8 cellular contexts compared by ENCODE assay signal in the genomic region with DNA sequence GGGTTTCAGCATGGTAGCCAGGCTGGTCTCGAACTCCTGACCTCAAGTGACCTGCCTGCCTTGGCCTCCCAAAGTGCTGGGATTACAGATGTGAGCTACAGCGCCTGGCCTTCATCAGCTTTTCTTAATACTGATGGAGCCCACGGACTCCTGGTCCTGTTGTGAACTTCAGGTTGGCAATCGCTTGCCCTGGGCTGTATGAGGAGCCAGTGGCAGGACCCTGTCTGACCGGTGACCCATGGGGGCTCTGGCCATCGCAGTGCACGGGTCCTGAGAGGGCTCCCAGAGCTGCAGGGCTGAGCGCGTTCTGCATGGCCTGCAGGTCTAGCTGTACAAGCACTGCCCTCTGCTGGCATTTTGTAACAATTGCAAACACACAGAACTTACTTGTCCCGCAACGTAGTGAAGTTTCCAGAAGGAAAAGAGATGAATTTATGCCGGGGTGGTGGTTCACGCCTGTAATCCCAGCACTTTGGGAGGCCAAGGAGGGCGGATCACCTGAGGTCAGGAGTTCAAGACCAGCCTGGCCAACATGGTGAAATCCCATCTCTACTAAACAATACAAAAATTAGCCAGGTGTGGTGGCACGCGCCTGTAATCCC. TPM values are rescaled to one million over a fixed set of nuclear protein-coding genes. Genes with fewer than 3 reads are reported as not detected.
DNase-seq lines count a peak whose midpoint lies in the region; ATAC-seq, FAIRE-seq and TF ChIP-seq lines count a peak whose summit lies in the region.
"Not testable (repeated sequence)": the region's sequence is repeated elsewhere in the genome, so short reads cannot be mapped to it uniquely, and the experiment has no call there.

No MANE protein-coding gene starts in this region.

- H3K36me3 ChIP-seq in SK-N-MC (ENCODE audit: insufficient read depth, low read length); gastroesophageal sphincter: not testable (repeated sequence)

- H3K9me3 Mint-ChIP-seq in neural crest cell, result not testable (repeated sequence)

- not testable (repeated sequence) for H3K4me3 ChIP-seq in GM12865 (ENCODE audit: low read depth, low read length); SK-N-MC; gastroesophageal sphincter

- H3K9me3 ChIP-seq in SK-N-MC (ENCODE audit: low read depth, low read length); gastroesophageal sphincter: not testable (repeated sequence)

- not testable (repeated sequence) for H3K4me1 ChIP-seq in gastroesophageal sphincter

- H3K27ac ChIP-seq in SK-N-MC, gastroesophageal sphincter: not testable (repeated sequence)

- FAIRE-seq in urothelium cell line (lab: Jason Lieb, UNC), result not testable (repeated sequence)

- H3K27ac Mint-ChIP-seq in neural crest cell (ENCODE audit: unreplicated experiment), result not testable (repeated sequence)

- TF ChIP-seq CTCF in GM12865 (IDR thresholded peaks at IDR 0.05; ENCODE audit: insufficient read depth, low read depth, low read length, missing control alignments) (peak; percentile 77), gastroesophageal sphincter (IDR thresholded peaks at IDR 0.05) (peak in 3 of 4 experiments; percentile 77 to 86 (median 83)), neural crest cell (conservative IDR thresholded peaks at IDR 0.05) (peak; percentile 78)

- WGBS in gastroesophageal sphincter (ENCODE audit: low coverage in 1 of 2), 2 donors, result 3 to 80% methylated on average over 1 to 7 of the region's 16 CpGs

- H3K27me3 ChIP-seq in gastroesophageal sphincter, result peaks cover 48% of the 10 kb centered on the region

- not testable (repeated sequence) for H3K4me1 Mint-ChIP-seq in neural crest cell

- not testable (repeated sequence) for H3K4me3 Mint-ChIP-seq in neural crest cell

- DNase-seq in GM12865 (ENCODE audit: low read depth), result peak; percentile 85
- peak; percentile 87 for DNase-seq in NCI-H1092 (lab: John Stamatoyannopoulos, UW)
- DNase-seq in SK-N-MC (ENCODE audit: low read depth, low spot score), result peak; percentile 40
- DNase-seq in activated naive CD4-positive, alpha-beta T cell treated with anti-CD3 and anti-CD28 coated beads, Interleukin-2, amount 50 U/mL, for 16 hours, result peak; percentile 55
- peak; percentile 59 for DNase-seq in neural crest cell (ENCODE audit: low read depth, low spot score)
- DNase-seq in urothelium cell line (ENCODE audit: low spot score), result peak; percentile 64

- H3K9ac ChIP-seq in SK-N-MC (ENCODE audit: insufficient read length), result not testable (repeated sequence)

- TF ChIP-seq EP300 in gastroesophageal sphincter (IDR thresholded peaks at IDR 0.05), result not testable (repeated sequence)

- TF ChIP-seq POLR2A in gastroesophageal sphincter (IDR thresholded peaks at IDR 0.05), result not testable (repeated sequence)

- H3K27me3 Mint-ChIP-seq in neural crest cell (ENCODE audit: low read depth), result not testable (repeated sequence)

- H3K36me3 Mint-ChIP-seq in neural crest cell (ENCODE audit: low read depth), result not testable (repeated sequence)

- ATAC-seq in HG02588 (IDR thresholded peaks at IDR 0.05; ENCODE audit: unreplicated experiment), result peak; percentile 71
- peak; percentile 79 for ATAC-seq in gastroesophageal sphincter

RNA-seq across cellular contexts. Expression of a gene that starts 18.0 kb away (rescaled TPM):
- 10 to 100 TPM; 57.9 to 93.2 (median 72.8) TPM for total RNA-seq in gastroesophageal sphincter
- total RNA-seq in neural crest cell, result 32.0 and 32.6 TPM in 2 replicates

RNA-seq across cellular contexts. Expression of a gene that starts 58.4 kb away (rescaled TPM):
- total RNA-seq in gastroesophageal sphincter, result 10 to 100 TPM; 21.4 to 32.2 (median 26.1) TPM
- 30.4 and 32.6 TPM in 2 replicates for total RNA-seq in neural crest cell
